ENCODE assay signal across 8 cellular contexts in the genomic region with DNA sequence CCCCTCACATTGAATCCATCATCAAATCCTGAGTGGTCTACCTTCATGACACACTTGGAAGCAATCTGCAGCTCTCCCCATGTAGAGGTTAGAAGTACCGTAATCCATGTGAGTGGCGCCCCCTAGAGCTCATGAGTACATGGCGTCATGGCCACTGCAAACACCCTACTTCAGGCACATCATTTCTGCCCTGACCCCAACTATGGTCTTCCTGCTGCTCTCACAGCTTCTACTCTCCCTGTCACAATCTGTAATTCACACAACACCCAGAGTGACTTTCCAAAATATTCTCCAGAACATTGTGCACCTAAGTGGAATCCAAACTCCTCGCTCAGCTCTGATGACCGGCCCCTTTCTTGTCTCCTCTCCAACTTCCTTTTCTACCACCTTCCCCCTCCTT.
DNase-seq lines count a peak whose midpoint lies in the region; ATAC-seq and TF ChIP-seq lines count a peak whose summit lies in the region.

No MANE protein-coding gene starts in this region.

- no peaks in the 10 kb centered on the region for H3K36me3 ChIP-seq in smooth muscle cell (ENCODE audit: low read depth)

- H3K27me3 Mint-ChIP-seq in activated naive CD8-positive, alpha-beta T cell treated with anti-CD3 and anti-CD28 coated beads for 36 hours: no peaks in the 10 kb centered on the region

- WGBS in right cardiac atrium: 31% methylated on average over 5 of the region's 5 CpGs
- WGBS in smooth muscle cell (ENCODE audit: low lambda C conversion rate): 38% methylated on average over 5 of the region's 5 CpGs

- intact Hi-C loops in right cardiac atrium (cut with DNase I): no loop called here

- H3K4me1 Mint-ChIP-seq in activated naive CD8-positive, alpha-beta T cell treated with anti-CD3 and anti-CD28 coated beads for 36 hours: peaks cover 62% of the 10 kb centered on the region

- no peaks in the 10 kb centered on the region for H4K20me1 ChIP-seq in smooth muscle cell (ENCODE audit: low read depth)

- H3K9ac ChIP-seq in smooth muscle cell (ENCODE audit: low read depth): no peak overlapping the region

- no peak overlapping the region for H3K4me2 ChIP-seq in smooth muscle cell

- no peaks in the 10 kb centered on the region for H3F3A ChIP-seq in smooth muscle cell (ENCODE audit: low read depth)

- TF ChIP-seq CTCF in smooth muscle cell (IDR thresholded peaks at IDR 0.05; ENCODE audit: borderline replicate concordance, insufficient read depth, poor library complexity, severe bottlenecking): peak; percentile 55

- H3K9me3 Mint-ChIP-seq in activated naive CD8-positive, alpha-beta T cell treated with anti-CD3 and anti-CD28 coated beads for 36 hours: no peaks in the 10 kb centered on the region

- DNase-seq in COR-L47 (lab: John Stamatoyannopoulos, UW) (peak; percentile 83), HUDEP-2 (lab: John Stamatoyannopoulos, UW; ENCODE audit: unreplicated experiment in 76 of 76) (peak in 41 of 76 experiments; percentile 1 to 63 (median 18)), SKM-1 treated with dmso at 0.1 percent for 144 hours (lab: John Stamatoyannopoulos, UW; ENCODE audit: unreplicated experiment) (peak; percentile 76), right cardiac atrium (peak; percentile 60 to 85 (median 65)), smooth muscle cell (lab: John Stamatoyannopoulos, UW; ENCODE audit: unreplicated experiment) (peak; percentile 2), mesenteric fat pad (ENCODE audit: low spot score) (no peak)
- DNase-seq in activated naive CD8-positive, alpha-beta T cell treated with anti-CD3 and anti-CD28 coated beads for 36 hours: peak; percentile 61

- H3K4me1 ChIP-seq in right cardiac atrium (ENCODE audit: control insufficient read depth, insufficient read depth, low read length): peaks cover 10% of the 10 kb centered on the region
- H3K4me1 ChIP-seq in smooth muscle cell (ENCODE audit: low read depth): no peaks in the 10 kb centered on the region

- H3K36me3 Mint-ChIP-seq in activated naive CD8-positive, alpha-beta T cell treated with anti-CD3 and anti-CD28 coated beads for 36 hours: peaks cover 36% of the 10 kb centered on the region

- no peaks in the 10 kb centered on the region for H3K27me3 ChIP-seq in right cardiac atrium (ENCODE audit: control insufficient read depth, insufficient read depth)
- no peaks in the 10 kb centered on the region for H3K27me3 ChIP-seq in smooth muscle cell (ENCODE audit: low read depth)

- no peaks in the 10 kb centered on the region for H3K79me2 ChIP-seq in smooth muscle cell (ENCODE audit: low read depth)

- H3K4me3 ChIP-seq in right cardiac atrium (ENCODE audit: low read length) (no peak overlapping the region), smooth muscle cell (no peak overlapping the region)

- peak overlapping the region; percentile 6 for H3K27ac ChIP-seq in right cardiac atrium (ENCODE audit: low read length)
- H3K27ac ChIP-seq in smooth muscle cell (ENCODE audit: low read depth): no peak overlapping the region

- no peak overlapping the region for H3K4me3 Mint-ChIP-seq in activated naive CD8-positive, alpha-beta T cell treated with anti-CD3 and anti-CD28 coated beads for 36 hours

- H3K9me3 ChIP-seq in right cardiac atrium (ENCODE audit: control insufficient read depth, low read length): no peaks in the 10 kb centered on the region
- no peaks in the 10 kb centered on the region for H3K9me3 ChIP-seq in smooth muscle cell (replicated peaks; ENCODE audit: low read depth)

- peak overlapping the region; percentile 67 for H3K27ac Mint-ChIP-seq in activated naive CD8-positive, alpha-beta T cell treated with anti-CD3 and anti-CD28 coated beads for 36 hours

- ATAC-seq in GM19438 (IDR thresholded peaks at IDR 0.05; ENCODE audit: low read depth, unreplicated experiment) (peak; percentile 81), right cardiac atrium (peak; percentile 75 to 76)

- no peak overlapping the region for H2AFZ ChIP-seq in smooth muscle cell (ENCODE audit: low read depth)
